8 cellular contexts compared by ENCODE assay signal in genomic region chrX:9873952-9874351, GRCh38.
DNase-seq lines count a peak whose midpoint lies in the region; ATAC-seq and TF ChIP-seq lines count a peak whose summit lies in the region.

No MANE protein-coding gene starts in this region.

- peak overlapping the region; percentile 55 for H3K4me2 ChIP-seq in OCI-LY3 (ENCODE audit: low read length)

- H3K4me1 ChIP-seq in OCI-LY3 (ENCODE audit: low read length): no peaks in the 10 kb centered on the region

- peak; percentile 64 for TF ChIP-seq CTCF in OCI-LY3 (IDR thresholded peaks at IDR 0.05; ENCODE audit: low read depth, low read length)

- DNase-seq in AG08395 (ENCODE audit: low spot score) (peak; percentile 41), hippocampal formation (lab: John Stamatoyannopoulos, UW) (peak; percentile 10 to 19)
- DNase-seq in activated naive CD4-positive, alpha-beta T cell (lab: John Stamatoyannopoulos, UW): peak in 3 of 4 experiments; percentile 1 to 10 (median 2)
- DNase-seq in stimulated activated CD4-positive, alpha-beta T cell treated with anti-CD3 and anti-CD28 coated beads, Interleukin-4, amount 100 ng/mL, for 24 hours: peak; percentile 44

- ATAC-seq in GM18498 (IDR thresholded peaks at IDR 0.05; ENCODE audit: unreplicated experiment) (peak; percentile 88), HG02970 (IDR thresholded peaks at IDR 0.05; ENCODE audit: low FRiP score, unreplicated experiment) (peak; percentile 84), HG03439 (IDR thresholded peaks at IDR 0.05; ENCODE audit: unreplicated experiment) (no peak)

- no peaks in the 10 kb centered on the region; the same call in 1 of the 2 replicates for H3K27me3 ChIP-seq in OCI-LY3 (ENCODE audit: low read depth, low read length)

- no peaks in the 10 kb centered on the region for H3K9me3 ChIP-seq in OCI-LY3 (ENCODE audit: insufficient read depth, low read length)

- H4K20me1 ChIP-seq in OCI-LY3 (ENCODE audit: insufficient read depth, low read length): no peaks in the 10 kb centered on the region

- H3K4me3 ChIP-seq in OCI-LY3 (ENCODE audit: low read length): no peak overlapping the region

- H2AFZ ChIP-seq in OCI-LY3 (ENCODE audit: low read depth, low read length): peak overlapping the region; percentile 25; the same call in 1 of the 2 replicates

- H3K79me2 ChIP-seq in OCI-LY3 (ENCODE audit: low read length): no peaks in the 10 kb centered on the region

- no peak overlapping the region for H3K27ac ChIP-seq in OCI-LY3 (ENCODE audit: low read length)

- H3K36me3 ChIP-seq in OCI-LY3 (replicated peaks; ENCODE audit: low read depth, low read length): no peaks in the 10 kb centered on the region

- no peak overlapping the region for H3K9ac ChIP-seq in OCI-LY3 (ENCODE audit: low read length)
